ENCODE assay signal across 15 cellular contexts in the genomic region with DNA sequence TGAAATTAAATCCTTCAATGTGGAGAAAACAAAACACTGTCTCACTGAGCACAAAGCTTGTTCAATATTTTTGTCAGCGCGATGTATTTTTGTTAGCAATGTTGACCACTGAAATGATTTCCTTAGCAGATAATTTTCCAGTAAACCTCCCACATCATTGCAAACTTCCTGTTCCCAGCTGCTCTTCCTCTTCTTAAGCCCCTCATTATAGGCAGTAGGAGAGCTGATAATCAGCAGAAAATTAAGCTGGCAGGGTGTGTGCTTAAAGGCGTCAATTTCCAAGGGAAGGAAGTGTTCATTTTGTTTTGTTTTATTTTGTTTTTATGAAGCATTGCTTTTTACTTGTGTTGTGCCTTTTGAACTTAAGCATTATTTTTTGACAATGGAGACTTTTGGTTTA. TPM values are rescaled to one million over a fixed set of nuclear protein-coding genes. Genes with fewer than 3 reads are reported as not detected.
DNase-seq lines count a peak whose midpoint lies in the region; ATAC-seq and TF ChIP-seq lines count a peak whose summit lies in the region.
"Had no signal": no experiment of that assay in that cellular context is flagged by ENCODE, and none has a peak within 500 bp of the region (broad histone marks: within the 10 kb centered on the region; RNA-seq: fewer than 3 reads in every experiment).

No MANE protein-coding gene starts in this region.

- H3K36me3 ChIP-seq in Loucy (ENCODE audit: insufficient read depth, low read length) = no peaks in the 10 kb centered on the region
- H3K36me3 ChIP-seq: thyroid gland had no signal

- H3K9ac ChIP-seq in Loucy (ENCODE audit: low read depth, low read length, poor library complexity, severe bottlenecking) = peak overlapping the region; percentile 10

- peak; percentile 59 for DNase-seq in CMK (ENCODE audit: low read depth)
- peak; percentile 45 for DNase-seq in OCI-M2 (lab: John Stamatoyannopoulos, UW; ENCODE audit: unreplicated experiment)
- DNase-seq in left lobe of liver (ENCODE audit: low spot score) = no peak
- DNase-seq in HT-29 (ENCODE audit: low spot score) = no peak
- DNase-seq in GM10248 (ENCODE audit: extremely low spot score) = no peak
- DNase-seq: activated effector memory CD4-positive, alpha-beta T cell treated with Interleukin-2 at 50 U/mL for 16 hours; anterior cingulate cortex; hypothalamus; naive thymus-derived CD8-positive, alpha-beta T cell; NCI-H446 treated with DMSO at 0.1 percent for 48 hours; stimulated activated CD4-positive, alpha-beta T cell treated with anti-CD3 and anti-CD28 coated beads, Interleukin-4, amount 100 ng/mL, for 1 hour had no signal

- no peaks in the 10 kb centered on the region for H4K20me1 ChIP-seq in Loucy (ENCODE audit: insufficient read depth, low read length, poor library complexity, severe bottlenecking)

- ATAC-seq in left lobe of liver (peak; percentile 30), HG02938 (IDR thresholded peaks at IDR 0.05; ENCODE audit: unreplicated experiment) (no peak)
- ATAC-seq: naive thymus-derived CD8-positive, alpha-beta T cell had no signal

- TF ChIP-seq CTCF in Loucy (conservative IDR thresholded peaks at IDR 0.05; ENCODE audit: low read length) (no peak), GM10248 (IDR thresholded peaks at IDR 0.05; ENCODE audit: control extremely low read depth, extremely low read depth, low read depth, missing control alignments) (no peak)

- H3K4me2 ChIP-seq in Loucy (ENCODE audit: low read depth, low read length, poor library complexity, severe bottlenecking) = peak overlapping the region; percentile 66

- H2AFZ ChIP-seq in Loucy (ENCODE audit: low read length) = peak overlapping the region; percentile 52

- H3K79me2 ChIP-seq in Loucy (ENCODE audit: insufficient read depth, low read length) = no peaks in the 10 kb centered on the region

- H3K27me3 ChIP-seq in Loucy (ENCODE audit: insufficient read depth, low read length, poor library complexity, severe bottlenecking) = no peaks in the 10 kb centered on the region
- H3K27me3 ChIP-seq: thyroid gland had no signal

- POLR2A ChIA-PET in GM10248 (lab: Yijun Ruan, JAX) = no interaction called here

- no peaks in the 10 kb centered on the region for H3F3A ChIP-seq in Loucy (ENCODE audit: low read depth)

- H3K4me1 ChIP-seq in Loucy (ENCODE audit: insufficient read depth, low read length, poor library complexity, severe bottlenecking) = peaks cover 33% of the 10 kb centered on the region

- CTCF ChIA-PET in GM10248 (lab: Yijun Ruan, JAX) = interaction anchor here (1.0 to 4.8 kb wide), 4 partner anchors 9 to 226 kb away, joined by 3 to 40 read pairs (median 5); partner anchors contain the start of gene EFHC1

- H3K9me3 ChIP-seq in Loucy (ENCODE audit: insufficient read depth, low read depth, low read length) = no peaks in the 10 kb centered on the region; the same call in 1 of the 2 replicates
- H3K9me3 ChIP-seq: thyroid gland had no signal

- H3K4me3 ChIP-seq in Loucy (ENCODE audit: low read length, poor library complexity, severe bottlenecking) = peak overlapping the region; percentile 42
- H3K4me3 ChIP-seq: coronary artery, thyroid gland had no signal

- no peaks in the 10 kb centered on the region for H3K9me2 ChIP-seq in Loucy (replicated peaks; ENCODE audit: low read depth, low read length)

RNA-seq across cellular contexts. Expression of gene TMEM14A, which starts 29.1 kb away (rescaled TPM):
- total RNA-seq in left lobe of liver = 28.5 TPM
- 26.9 and 29.3 TPM in 2 replicates for total RNA-seq in HT-29 (2014; rRNA removed; shearing (Covaris generic))

Comparison
In these comparisons a context has a peak if more than half of its experiments do, and no peak if none do; other contexts are left out.
1. DNase-seq: peak in CMK (single experiment) and OCI-M2 (single experiment); none in left lobe of liver (single experiment), HT-29 (single experiment) and GM10248 (single experiment).